ENCODE assay signal across 1 cellular context in genomic region chr20:43384321-43384940, GRCh38.
TF ChIP-seq lines count a peak whose summit lies in the region.

No MANE protein-coding gene starts in this region.

TF ChIP-seq in K562, 482 proteins besides CTCF, POLR2A, EP300 and RAD21 (continued from another document):
- TF ChIP-seq CGGBP1 (CRISPR knock-in tag; IDR thresholded peaks at IDR 0.05) (no peak), KDM2B (CRISPR knock-in tag; IDR thresholded peaks at IDR 0.05) (no peak), ETS1 (conservative IDR thresholded peaks at IDR 0.05; ENCODE audit: control insufficient read depth, low read depth, low read length) (no peak), CBX1 (IDR thresholded peaks at IDR 0.05; ENCODE audit: low read depth) (no peak), CEBPB (tag; IDR thresholded peaks at IDR 0.05) (peak; percentile 55; the same call in 1 of the 2 replicates), PYGO2 (tag; IDR thresholded peaks at IDR 0.05) (no peak), KDM1A (IDR thresholded peaks at IDR 0.05) (no peak)
